Comparison of ENCODE assay signal across 8 cellular contexts in the genomic region with DNA sequence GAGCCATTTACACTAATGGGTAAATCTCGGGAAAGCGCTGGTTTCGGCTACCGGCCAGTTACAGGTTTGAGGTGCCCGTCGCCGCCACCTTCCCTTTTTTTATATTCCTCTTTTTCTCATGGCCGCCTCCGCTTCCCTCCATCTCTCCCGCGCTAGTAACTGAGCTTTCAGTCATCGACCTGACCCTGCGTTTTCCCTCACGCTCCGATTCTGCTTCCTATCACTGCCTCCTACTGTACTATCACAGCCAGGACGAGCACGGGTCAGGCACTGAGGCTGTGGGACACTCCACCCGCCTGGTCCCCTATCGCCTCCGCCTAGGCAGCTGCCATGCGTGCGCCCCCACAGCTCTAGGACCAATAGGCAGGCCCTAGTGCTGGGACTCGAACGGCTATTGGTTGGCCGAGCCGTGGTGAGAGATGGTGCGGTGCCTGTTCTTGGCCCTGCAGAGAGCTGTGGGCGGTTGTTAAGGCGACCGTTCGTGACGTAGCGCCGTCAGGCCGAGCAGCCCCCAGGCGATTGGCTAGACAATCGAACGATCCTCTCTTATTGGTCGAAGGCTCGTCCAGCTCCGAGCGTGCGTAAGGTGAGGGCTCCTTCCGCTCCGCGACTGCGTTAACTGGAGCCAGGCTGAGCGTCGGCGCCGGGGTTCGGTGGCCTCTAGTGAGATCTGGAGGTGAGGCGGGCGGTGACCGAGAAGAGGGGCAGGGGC. TPM values are rescaled to one million over a fixed set of nuclear protein-coding genes. Genes with fewer than 3 reads are reported as not detected.
DNase-seq lines count a peak whose midpoint lies in the region; ATAC-seq, FAIRE-seq and TF ChIP-seq lines count a peak whose summit lies in the region.

A gene (plus strand): TSS at position 596 of the 712 bp plus-strand sequence. CDS start 5,386 bp downstream, outside the sequence.

- peak; percentile 98 for FAIRE-seq in GM12892 (lab: Jason Lieb, UNC)

- H3K9me3 Mint-ChIP-seq in progenitor cell of endocrine pancreas (ENCODE audit: low read depth): no peaks in the 10 kb centered on the region

- DNase-seq in GM12892 (ENCODE audit: insufficient read length) (peak; percentile 71), NCI-H146 (lab: John Stamatoyannopoulos, UW) (peak; percentile 99), T-helper 1 cell (peak; percentile 91 to 99 (median 95)), amniotic stem cell (lab: John Stamatoyannopoulos, UW) (peak; percentile 100), left cardiac atrium (peak; percentile 99), progenitor cell of endocrine pancreas (ENCODE audit: low spot score, unreplicated experiment) (peak; percentile 94)

- TF ChIP-seq POLR2A in GM12892 (IDR thresholded peaks at IDR 0.05; ENCODE audit: low read depth, low read length): peak; percentile 95

- H3K4me1 Mint-ChIP-seq in progenitor cell of endocrine pancreas (ENCODE audit: low read depth): peaks cover 37% of the 10 kb centered on the region

- H3K36me3 Mint-ChIP-seq in progenitor cell of endocrine pancreas (ENCODE audit: insufficient read depth): no peaks in the 10 kb centered on the region

- H3K4me3 ChIP-seq in urinary bladder (ENCODE audit: low read depth, low read length): peak within 1 kb of the TSS; percentile 86

- no peaks in the 10 kb centered on the region for H3K4me1 ChIP-seq in urinary bladder (ENCODE audit: insufficient read depth)

- WGBS in urinary bladder: under 1% methylated on average over 55 of the region's 55 CpGs

- intact Hi-C loops in left cardiac atrium (cut with DNase I): loop anchor here in 1 of 2 donors (5.0 kb wide), 2 partner anchors 99 to 176 kb away; a partner anchor contains a TSS

- no peak within 1 kb of the TSS for H3K27ac Mint-ChIP-seq in progenitor cell of endocrine pancreas

- H3K4me3 Mint-ChIP-seq in progenitor cell of endocrine pancreas (ENCODE audit: low read depth): no peak within 1 kb of the TSS

- ATAC-seq in HG02852 (IDR thresholded peaks at IDR 0.05; ENCODE audit: unreplicated experiment) (peak; percentile 97), left cardiac atrium (peak; percentile 98 to 99)

- H3K36me3 ChIP-seq in urinary bladder (ENCODE audit: insufficient read depth): no peaks in the 10 kb centered on the region

- no peaks in the 10 kb centered on the region for H3K27me3 Mint-ChIP-seq in progenitor cell of endocrine pancreas

- H3K27ac ChIP-seq in urinary bladder (ENCODE audit: low read depth): peak within 1 kb of the TSS; percentile 68

- TF ChIP-seq CTCF in progenitor cell of endocrine pancreas (IDR thresholded peaks at IDR 0.05; ENCODE audit: unreplicated experiment): peak; percentile 4

RNA-seq across cellular contexts. Expression of the gene that starts here (rescaled TPM):
- 54.6 TPM for polyA plus RNA-seq in GM12892 (2012; ENCODE audit: missing spikeins)
- total RNA-seq in left cardiac atrium (10 to 100 TPM; 10.8 to 19.6 TPM), progenitor cell of endocrine pancreas (163 and 172 TPM in 2 replicates), urinary bladder (81.5 TPM)
- polyA plus RNA-seq in urinary bladder: 13.3 TPM

Comparison
In these comparisons a context has a peak if more than half of its experiments do, and no peak if none do; other contexts are left out.
1. Peak in every context shown above with its lines: DNase-seq, ATAC-seq, H3K4me3 ChIP-seq and H3K27ac ChIP-seq.